In genomic region chr10:60042959-60043358, GRCh38 we compare ENCODE assay signal across 22 cellular contexts.
DNase-seq lines count a peak whose midpoint lies in the region; TF ChIP-seq lines count a peak whose summit lies in the region.
"Had no signal": no experiment of that assay in that cellular context is flagged by ENCODE, and none has a peak within 500 bp of the region (broad histone marks: within the 10 kb centered on the region; RNA-seq: fewer than 3 reads in every experiment).

No MANE protein-coding gene starts in this region.

- no peaks in the 10 kb centered on the region for H3K9me3 ChIP-seq in WERI-Rb-1 (ENCODE audit: severe bottlenecking)
- H3K9me3 ChIP-seq: ascending aorta, prostate gland, upper lobe of right lung had no signal

- peak overlapping the region in 40 of 59 donors; percentile 5 to 76 (median 53) for H3K27ac ChIP-seq in dorsolateral prefrontal cortex
- H3K27ac ChIP-seq in WERI-Rb-1: no peak overlapping the region
- H3K27ac ChIP-seq: ascending aorta, PC-9, prostate gland, upper lobe of right lung had no signal

- H3K27me3 ChIP-seq in dorsolateral prefrontal cortex: no peaks in the 10 kb centered on the region
- H3K27me3 ChIP-seq in WERI-Rb-1 (ENCODE audit: insufficient read depth, low read depth, severe bottlenecking): no peaks in the 10 kb centered on the region
- H3K27me3 ChIP-seq: ascending aorta, upper lobe of right lung had no signal

- no peak overlapping the region for H3K4me3 ChIP-seq in dorsolateral prefrontal cortex
- no peak overlapping the region for H3K4me3 ChIP-seq in WERI-Rb-1 (ENCODE audit: low read depth, low read length)
- H3K4me3 ChIP-seq: ascending aorta, PC-9, prostate gland, upper lobe of right lung had no signal

- H3K36me3 ChIP-seq in WERI-Rb-1: no peaks in the 10 kb centered on the region
- H3K36me3 ChIP-seq: ascending aorta, prostate gland, upper lobe of right lung had no signal

- intact Hi-C loops in dorsolateral prefrontal cortex (cut with DNase I): no loop called here

- POLR2A ChIA-PET in GM10248 (lab: Yijun Ruan, JAX): no interaction called here

- CTCF ChIA-PET in GM10248 (lab: Yijun Ruan, JAX): interaction anchor here (0.9 kb wide), 1 partner anchor 30 kb away, joined by 3 read pairs; no protein-coding TSS in a partner anchor

- TF ChIP-seq CTCF in dorsolateral prefrontal cortex (IDR thresholded peaks at IDR 0.05 in 54 of 56, conservative IDR thresholded peaks at IDR 0.05 in 2 of 56; ENCODE audit: low read depth in 1 of 56, partially characterized antibody in 56 of 56) (no peak), WERI-Rb-1 (IDR thresholded peaks at IDR 0.05; ENCODE audit: low read depth, low read length) (no peak), GM10248 (IDR thresholded peaks at IDR 0.05; ENCODE audit: control extremely low read depth, extremely low read depth, low read depth, missing control alignments) (no peak)

- peak; percentile 1 for DNase-seq in NCI-H1417 treated with DMSO at 0.1 percent for 48 hours (lab: John Stamatoyannopoulos, UW)
- no peak for DNase-seq in NCI-H1417 (lab: John Stamatoyannopoulos, UW)
- peak; percentile 16 for DNase-seq in MV-4-11 (lab: John Stamatoyannopoulos, UW)
- DNase-seq in dorsolateral prefrontal cortex: no peak
- DNase-seq in renal cortical epithelial cell (ENCODE audit: low read depth): peak; percentile 42
- DNase-seq in activated CD4-positive, alpha-beta T cell treated with anti-CD3 and anti-CD28 coated beads for 1 hour: no peak
- no peak for DNase-seq in WERI-Rb-1
- DNase-seq in GM10248 (ENCODE audit: extremely low spot score): no peak
- DNase-seq: activated CD4-positive, alpha-beta T cell treated with anti-CD3 and anti-CD28 coated beads, Interleukin-2, amount 50 U/mL, for 4 hours; activated CD8-positive, alpha-beta memory T cell treated with anti-CD3 and anti-CD28 coated beads, Interleukin-2, amount 50 U/mL, for 4 hours; CD4-positive, alpha-beta memory T cell; glutamatergic neuron; H7; NCI-H2171 treated with DMSO at 0.1 percent for 48 hours; NCI-H524; PC-9; SHP77; stimulated activated CD8-positive, alpha-beta memory T cell treated with anti-CD3 and anti-CD28 coated beads, Interleukin-4, amount 100 ng/mL, for 48 hours; T-helper 9 cell; upper lobe of right lung had no signal

Comparison
In these comparisons a context has a peak if more than half of its experiments do, and no peak if none do; other contexts are left out.
1. DNase-seq: peak in NCI-H1417 treated with DMSO at 0.1 percent for 48 hours (single experiment), MV-4-11 (single experiment) and renal cortical epithelial cell (single experiment); none in NCI-H1417 (0 of 3), dorsolateral prefrontal cortex (0 of 10), activated CD4-positive, alpha-beta T cell treated with anti-CD3 and anti-CD28 coated beads for 1 hour (single experiment), WERI-Rb-1 (single experiment) and GM10248 (single experiment).